In the genomic region with DNA sequence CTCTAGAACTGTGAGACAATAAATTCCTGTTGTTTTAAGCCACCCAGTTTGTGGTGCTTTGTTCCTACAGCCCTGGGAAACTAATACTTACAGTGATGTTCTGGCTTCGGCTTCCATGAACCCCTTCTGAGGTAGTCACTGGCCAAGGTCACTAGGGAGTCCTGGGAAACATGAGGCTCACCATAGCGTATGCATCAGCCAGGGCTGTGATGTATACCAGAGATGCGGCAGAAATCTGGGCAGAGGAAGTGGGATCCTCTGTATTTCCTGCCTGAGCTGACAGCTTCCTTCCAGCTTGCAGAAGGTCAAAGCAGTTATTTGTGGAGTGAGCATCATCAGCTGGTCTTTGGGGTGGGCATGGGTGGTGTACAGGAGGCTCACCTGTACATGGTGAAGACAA, we compare ENCODE assay signal across 15 cellular contexts. TPM values are rescaled to one million over a fixed set of nuclear protein-coding genes. Genes with fewer than 3 reads are reported as not detected.
A peak's percentile ranks its signal among the peaks of the same experiment; 100 is the strongest.
DNase-seq lines count a peak whose midpoint lies in the region; ATAC-seq and TF ChIP-seq lines count a peak whose summit lies in the region.
"Had no signal": no experiment of that assay in that cellular context is flagged by ENCODE, and none has a peak within 500 bp of the region (broad histone marks: within the 10 kb centered on the region; RNA-seq: fewer than 3 reads in every experiment).

No MANE protein-coding gene starts in this region.

- peaks cover 19% of the 10 kb centered on the region for H3K36me3 Mint-ChIP-seq in activated CD8-positive, alpha-beta memory T cell treated with anti-CD3 and anti-CD28 coated beads, Interleukin-2, amount 10 ng/mL, durations not matched to agents 7 days and 5 days
- peaks cover 44% of the 10 kb centered on the region for H3K36me3 Mint-ChIP-seq in activated CD8-positive, alpha-beta T cell treated with anti-CD3 and anti-CD28 coated beads, Interleukin-2, amount 10 ng/mL, durations not matched to agents 7 days and 5 days (ENCODE audit: low read depth)

- no peaks in the 10 kb centered on the region for H3K27me3 Mint-ChIP-seq in activated CD8-positive, alpha-beta memory T cell treated with anti-CD3 and anti-CD28 coated beads, Interleukin-2, amount 10 ng/mL, durations not matched to agents 7 days and 5 days
- H3K27me3 Mint-ChIP-seq in activated CD8-positive, alpha-beta T cell treated with anti-CD3 and anti-CD28 coated beads, Interleukin-2, amount 10 ng/mL, durations not matched to agents 7 days and 5 days (ENCODE audit: low read depth), result no peaks in the 10 kb centered on the region

- POLR2A ChIA-PET in activated CD8-positive, alpha-beta T cell treated with anti-CD3 and anti-CD28 coated beads, Interleukin-2, amount 10 ng/mL, durations not matched to agents 7 days and 5 days (lab: Charles Lee), result interaction anchor here (1.1 kb wide), 1 partner anchor 28 kb away, joined by 3 read pairs; a partner anchor contains a TSS

- peak overlapping the region; percentile 65 for H3K27ac Mint-ChIP-seq in activated CD8-positive, alpha-beta memory T cell treated with anti-CD3 and anti-CD28 coated beads, Interleukin-2, amount 10 ng/mL, durations not matched to agents 7 days and 5 days
- H3K27ac Mint-ChIP-seq in activated CD8-positive, alpha-beta T cell treated with anti-CD3 and anti-CD28 coated beads, Interleukin-2, amount 10 ng/mL, durations not matched to agents 7 days and 5 days, result peak overlapping the region; percentile 81

- peaks cover 16% of the 10 kb centered on the region for H3K4me1 Mint-ChIP-seq in activated CD8-positive, alpha-beta memory T cell treated with anti-CD3 and anti-CD28 coated beads, Interleukin-2, amount 10 ng/mL, durations not matched to agents 7 days and 5 days
- peaks cover 20% of the 10 kb centered on the region for H3K4me1 Mint-ChIP-seq in activated CD8-positive, alpha-beta T cell treated with anti-CD3 and anti-CD28 coated beads, Interleukin-2, amount 10 ng/mL, durations not matched to agents 7 days and 5 days (ENCODE audit: low read depth)

- no peak for TF ChIP-seq CTCF in fibroblast of mammary gland (conservative IDR thresholded peaks at IDR 0.05; ENCODE audit: control insufficient read depth, insufficient read depth, low read depth, low read length)

- H3K4me3 Mint-ChIP-seq in activated CD8-positive, alpha-beta memory T cell treated with anti-CD3 and anti-CD28 coated beads, Interleukin-2, amount 10 ng/mL, durations not matched to agents 7 days and 5 days, result peak overlapping the region; percentile 24
- no peak overlapping the region for H3K4me3 Mint-ChIP-seq in activated CD8-positive, alpha-beta T cell treated with anti-CD3 and anti-CD28 coated beads, Interleukin-2, amount 10 ng/mL, durations not matched to agents 7 days and 5 days

- H3K9me3 Mint-ChIP-seq in activated CD8-positive, alpha-beta memory T cell treated with anti-CD3 and anti-CD28 coated beads, Interleukin-2, amount 10 ng/mL, durations not matched to agents 7 days and 5 days (ENCODE audit: low read depth), result no peaks in the 10 kb centered on the region
- H3K9me3 Mint-ChIP-seq in activated CD8-positive, alpha-beta T cell treated with anti-CD3 and anti-CD28 coated beads, Interleukin-2, amount 10 ng/mL, durations not matched to agents 7 days and 5 days (ENCODE audit: insufficient read depth), result no peaks in the 10 kb centered on the region

- no peak for DNase-seq in activated CD8-positive, alpha-beta memory T cell treated with anti-CD3 and anti-CD28 coated beads, Interleukin-2, amount 10 ng/mL, durations not matched to agents 7 days and 5 days
- no peak for DNase-seq in activated CD8-positive, alpha-beta memory T cell treated with anti-CD3 and anti-CD28 coated beads for 24 hours
- peak; percentile 23 for DNase-seq in activated CD8-positive, alpha-beta T cell treated with anti-CD3 and anti-CD28 coated beads, Interleukin-2, amount 10 ng/mL, durations not matched to agents 7 days and 5 days
- DNase-seq in fibroblast of mammary gland (ENCODE audit: low read depth) (peak; percentile 10), smooth muscle cell of the brain vasculature (ENCODE audit: low read depth, low spot score) (peak; percentile 13), NCI-H2171 treated with DMSO at 0.1 percent for 48 hours (lab: John Stamatoyannopoulos, UW) (no peak), NCI-H446 (lab: John Stamatoyannopoulos, UW) (no peak)
- DNase-seq in stimulated activated naive CD4-positive, alpha-beta T cell treated with Interleukin-2 at 50 U/mL for 16 hours (lab: John Stamatoyannopoulos, UW), result no peak
- DNase-seq: activated CD8-positive, alpha-beta memory T cell treated with anti-CD3 and anti-CD28 coated beads, Interleukin-2, amount 50 U/mL, for 48 hours; COR-L47; kidney; NCI-H2081 treated with DMSO at 0.1 percent for 48 hours; NCI-H82; Peyer's patch had no signal

- peak; percentile 36 for ATAC-seq in activated CD8-positive, alpha-beta memory T cell treated with anti-CD3 and anti-CD28 coated beads, Interleukin-2, amount 10 ng/mL, durations not matched to agents 7 days and 5 days
- ATAC-seq in activated CD8-positive, alpha-beta T cell treated with anti-CD3 and anti-CD28 coated beads, Interleukin-2, amount 10 ng/mL, durations not matched to agents 7 days and 5 days, result peak; percentile 51

- H3K4me3 ChIP-seq in fibroblast of mammary gland (ENCODE audit: control insufficient read depth, low read depth, low read length), result no peak overlapping the region
- H3K4me3 ChIP-seq: Peyer's patch, suprapubic skin had no signal

- CTCF ChIA-PET in activated CD8-positive, alpha-beta memory T cell treated with anti-CD3 and anti-CD28 coated beads, Interleukin-2, amount 10 ng/mL, durations not matched to agents 7 days and 5 days (lab: Charles Lee), result no interaction called here
- CTCF ChIA-PET in activated CD8-positive, alpha-beta T cell treated with anti-CD3 and anti-CD28 coated beads, Interleukin-2, amount 10 ng/mL, durations not matched to agents 7 days and 5 days (lab: Charles Lee), result no interaction called here

RNA-seq across cellular contexts. Expression of a gene that starts 27.9 kb away (rescaled TPM):
- 10 to 100 TPM; 13.6 to 14.3 TPM for total RNA-seq in activated CD8-positive, alpha-beta memory T cell treated with anti-CD3 and anti-CD28 coated beads, Interleukin-2, amount 10 ng/mL, durations not matched to agents 7 days and 5 days
- total RNA-seq in activated CD8-positive, alpha-beta T cell treated with anti-CD3 and anti-CD28 coated beads, Interleukin-2, amount 10 ng/mL, durations not matched to agents 7 days and 5 days, result 10 to 100 TPM; 14.5 to 16.0 TPM

RNA-seq across cellular contexts. Expression of a gene that starts 27.9 kb away (rescaled TPM):
- 10 to 100 TPM; 11.4 to 15.8 TPM for total RNA-seq in activated CD8-positive, alpha-beta memory T cell treated with anti-CD3 and anti-CD28 coated beads, Interleukin-2, amount 10 ng/mL, durations not matched to agents 7 days and 5 days
- 10 to 100 TPM; 11.0 to 12.9 TPM for total RNA-seq in activated CD8-positive, alpha-beta T cell treated with anti-CD3 and anti-CD28 coated beads, Interleukin-2, amount 10 ng/mL, durations not matched to agents 7 days and 5 days

Comparison
In these comparisons a context has a peak if more than half of its experiments do, and no peak if none do; other contexts are left out.
1. DNase-seq: peak in activated CD8-positive, alpha-beta T cell treated with anti-CD3 and anti-CD28 coated beads, Interleukin-2, amount 10 ng/mL, durations not matched to agents 7 days and 5 days (single experiment), fibroblast of mammary gland (single experiment) and smooth muscle cell of the brain vasculature (single experiment); none in activated CD8-positive, alpha-beta memory T cell treated with anti-CD3 and anti-CD28 coated beads, Interleukin-2, amount 10 ng/mL, durations not matched to agents 7 days and 5 days (single experiment), activated CD8-positive, alpha-beta memory T cell treated with anti-CD3 and anti-CD28 coated beads for 24 hours (single experiment), NCI-H2171 treated with DMSO at 0.1 percent for 48 hours (single experiment), stimulated activated naive CD4-positive, alpha-beta T cell treated with Interleukin-2 at 50 U/mL for 16 hours (single experiment) and NCI-H446 (0 of 2).